In genomic region chr11:63855975-63856374, GRCh38 we compare ENCODE assay signal across 17 cellular contexts. TPM values are rescaled to one million over a fixed set of nuclear protein-coding genes. Genes with fewer than 3 reads are reported as not detected.
DNase-seq lines count a peak whose midpoint lies in the region; ATAC-seq, FAIRE-seq and TF ChIP-seq lines count a peak whose summit lies in the region.
"Had no signal": no experiment of that assay in that cellular context is flagged by ENCODE, and none has a peak within 500 bp of the region (broad histone marks: within the 10 kb centered on the region; RNA-seq: fewer than 3 reads in every experiment).

No MANE protein-coding gene starts in this region.

- no peak for FAIRE-seq in small intestine (lab: Jason Lieb, UNC)
- FAIRE-seq: colon, D721Med, endometrium had no signal

- no peaks in the 10 kb centered on the region for H3F3A ChIP-seq in Loucy (ENCODE audit: low read depth)

- H3K27ac ChIP-seq in CD8-positive, alpha-beta T cell (ENCODE audit: low read depth, low read length), result no peak overlapping the region
- peak overlapping the region; percentile 2 to 77 for H3K27ac ChIP-seq in small intestine (ENCODE audit: low read depth in 1 of 2, low read length in 1 of 2)

- WGBS in small intestine, 3 donors, result 5 to 40% (median 18%) methylated on average over 2 of the region's 2 CpGs

- DNase-seq in CD8-positive, alpha-beta T cell, result no peak
- peak in 1 of 3 experiments; percentile 23 for DNase-seq in effector memory CD8-positive, alpha-beta T cell
- peak; percentile 91 for DNase-seq in small intestine
- no peak for DNase-seq in activated effector memory CD4-positive, alpha-beta T cell treated with Interleukin-2 at 50 U/mL for 16 hours
- DNase-seq: activated naive CD4-positive, alpha-beta T cell treated with anti-CD3 and anti-CD28 coated beads, Interleukin-2, amount 10 ng/mL, durations not matched to agents 7 days and 5 days; hippocampal formation; kidney glomerular epithelial cell; NCI-H1105 treated with DMSO at 0.1 percent for 48 hours; NCI-H69; PC-3 had no signal

- peaks cover 63% of the 10 kb centered on the region for H3K79me2 ChIP-seq in Loucy (ENCODE audit: insufficient read depth, low read length)

- no peaks in the 10 kb centered on the region for H3K9me2 ChIP-seq in Loucy (replicated peaks; ENCODE audit: low read depth, low read length)

- POLR2A ChIA-PET in CD8-positive, alpha-beta T cell (lab: Charles Lee), result interaction anchor here (0.6 to 2.3 kb wide), 5 partner anchors 11 to 1033 kb away, joined by 3 to 10 read pairs (median 4); no protein-coding TSS in a partner anchor

- no peak overlapping the region for H2AFZ ChIP-seq in Loucy (ENCODE audit: low read length)

- H3K4me3 ChIP-seq in CD8-positive, alpha-beta T cell (ENCODE audit: low read depth, low read length), result no peak overlapping the region
- no peak overlapping the region for H3K4me3 ChIP-seq in Loucy (ENCODE audit: low read length, poor library complexity, severe bottlenecking)
- no peak overlapping the region for H3K4me3 ChIP-seq in small intestine (ENCODE audit: low read depth in 1 of 2, low read length in 2 of 2)

- no peak overlapping the region for H3K9ac ChIP-seq in Loucy (ENCODE audit: low read depth, low read length, poor library complexity, severe bottlenecking)

- intact Hi-C loops in CD8-positive, alpha-beta T cell (cut with DNase I, micrococcal nuclease), result no loop called here

- no peak overlapping the region for H3K4me3 Mint-ChIP-seq in CD8-positive, alpha-beta T cell
- peak overlapping the region; percentile 60 to 65 for H3K4me3 Mint-ChIP-seq in effector memory CD8-positive, alpha-beta T cell
- no peak overlapping the region for H3K4me3 Mint-ChIP-seq in stimulated activated memory B cell treated with anti-CD40 and anti-IgM and Interleukin-4, amounts not matched to agents 10 μg/mL and 1 μg/mL and 100 μg/mL, for 72 hours
- H3K4me3 Mint-ChIP-seq: activated naive CD4-positive, alpha-beta T cell treated with anti-CD3 and anti-CD28 coated beads, Interleukin-2, amount 10 ng/mL, durations not matched to agents 7 days and 5 days; neural crest cell had no signal

- H3K36me3 ChIP-seq in CD8-positive, alpha-beta T cell (ENCODE audit: insufficient read depth, low read length), result no peaks in the 10 kb centered on the region
- H3K36me3 ChIP-seq in Loucy (ENCODE audit: insufficient read depth, low read length) (peaks cover 7% of the 10 kb centered on the region; the same call in 1 of the 2 replicates), small intestine (ENCODE audit: control insufficient read depth in 2 of 2, insufficient read depth in 2 of 2, low read length in 2 of 2) (no peaks in the 10 kb centered on the region)

- no peaks in the 10 kb centered on the region for H3K9me3 Mint-ChIP-seq in CD8-positive, alpha-beta T cell
- H3K9me3 Mint-ChIP-seq in effector memory CD8-positive, alpha-beta T cell, result no peaks in the 10 kb centered on the region
- H3K9me3 Mint-ChIP-seq in stimulated activated memory B cell treated with anti-CD40 and anti-IgM and Interleukin-4, amounts not matched to agents 10 μg/mL and 1 μg/mL and 100 μg/mL, for 72 hours, result no peaks in the 10 kb centered on the region
- H3K9me3 Mint-ChIP-seq: activated naive CD4-positive, alpha-beta T cell treated with anti-CD3 and anti-CD28 coated beads, Interleukin-2, amount 10 ng/mL, durations not matched to agents 7 days and 5 days; neural crest cell had no signal

- CTCF ChIA-PET in CD8-positive, alpha-beta T cell (lab: Charles Lee), result interaction anchor here (0.6 to 1.5 kb wide), 5 partner anchors 16 to 201 kb away, joined by 3 to 5 read pairs (median 3); no protein-coding TSS in a partner anchor

- ATAC-seq in CD8-positive, alpha-beta T cell, result peak; percentile 44
- peak; percentile 81 for ATAC-seq in effector memory CD8-positive, alpha-beta T cell (replicated peaks)
- no peak for ATAC-seq in GM18868 (IDR thresholded peaks at IDR 0.05; ENCODE audit: unreplicated experiment)
- ATAC-seq in stimulated activated memory B cell treated with anti-CD40 and anti-IgM and Interleukin-4, amounts not matched to agents 10 μg/mL and 1 μg/mL and 100 μg/mL, for 72 hours, result no peak
- ATAC-seq: PC-3 had no signal

- peaks cover 21% of the 10 kb centered on the region for H3K4me1 ChIP-seq in CD8-positive, alpha-beta T cell (ENCODE audit: insufficient read depth, low read length)
- H3K4me1 ChIP-seq in Loucy (ENCODE audit: insufficient read depth, low read length, poor library complexity, severe bottlenecking) (peaks cover 18% of the 10 kb centered on the region), small intestine (ENCODE audit: control insufficient read depth in 2 of 2, insufficient read depth in 1 of 2, low read depth in 1 of 2, low read length in 1 of 2) (peaks cover 5 to 6% of the 10 kb centered on the region in 2 donors)

- TF ChIP-seq CTCF in CD8-positive, alpha-beta T cell (IDR thresholded peaks at IDR 0.05), result no peak
- no peak for TF ChIP-seq CTCF in Loucy (conservative IDR thresholded peaks at IDR 0.05; ENCODE audit: low read length)

- H3K36me3 Mint-ChIP-seq in CD8-positive, alpha-beta T cell, result peaks cover 36% of the 10 kb centered on the region
- H3K36me3 Mint-ChIP-seq in effector memory CD8-positive, alpha-beta T cell (ENCODE audit: insufficient read depth), result peaks cover 50% of the 10 kb centered on the region
- H3K36me3 Mint-ChIP-seq in stimulated activated memory B cell treated with anti-CD40 and anti-IgM and Interleukin-4, amounts not matched to agents 10 μg/mL and 1 μg/mL and 100 μg/mL, for 72 hours, result peaks cover 28% of the 10 kb centered on the region

- peak overlapping the region; percentile 24 for H3K4me2 ChIP-seq in Loucy (ENCODE audit: low read depth, low read length, poor library complexity, severe bottlenecking)

- H3K27me3 Mint-ChIP-seq in CD8-positive, alpha-beta T cell (ENCODE audit: low read depth), result no peaks in the 10 kb centered on the region
- H3K27me3 Mint-ChIP-seq in effector memory CD8-positive, alpha-beta T cell, result no peaks in the 10 kb centered on the region
- H3K27me3 Mint-ChIP-seq in stimulated activated memory B cell treated with anti-CD40 and anti-IgM and Interleukin-4, amounts not matched to agents 10 μg/mL and 1 μg/mL and 100 μg/mL, for 72 hours, result no peaks in the 10 kb centered on the region
- H3K27me3 Mint-ChIP-seq: activated naive CD4-positive, alpha-beta T cell treated with anti-CD3 and anti-CD28 coated beads, Interleukin-2, amount 10 ng/mL, durations not matched to agents 7 days and 5 days had no signal

- H3K4me1 Mint-ChIP-seq in CD8-positive, alpha-beta T cell (ENCODE audit: low read depth), result peaks cover 59% of the 10 kb centered on the region
- H3K4me1 Mint-ChIP-seq in effector memory CD8-positive, alpha-beta T cell (ENCODE audit: low read depth in 2 of 2), result peaks cover 31 to 42% of the 10 kb centered on the region in 2 donors
- H3K4me1 Mint-ChIP-seq in stimulated activated memory B cell treated with anti-CD40 and anti-IgM and Interleukin-4, amounts not matched to agents 10 μg/mL and 1 μg/mL and 100 μg/mL, for 72 hours, result peaks cover 47% of the 10 kb centered on the region

- no peaks in the 10 kb centered on the region for H3K27me3 ChIP-seq in CD8-positive, alpha-beta T cell (ENCODE audit: insufficient read depth, low read length)
- no peaks in the 10 kb centered on the region for H3K27me3 ChIP-seq in Loucy (ENCODE audit: insufficient read depth, low read length, poor library complexity, severe bottlenecking)
- H3K27me3 ChIP-seq in small intestine (ENCODE audit: control insufficient read depth in 2 of 2, insufficient read depth in 2 of 2, low read length in 2 of 2), result no peaks in the 10 kb centered on the region

- peaks cover 24% of the 10 kb centered on the region for H4K20me1 ChIP-seq in Loucy (ENCODE audit: insufficient read depth, low read length, poor library complexity, severe bottlenecking)

- peak overlapping the region; percentile 83 for H3K27ac Mint-ChIP-seq in CD8-positive, alpha-beta T cell
- H3K27ac Mint-ChIP-seq in effector memory CD8-positive, alpha-beta T cell, result peak overlapping the region in 1 of 2 donors; percentile 85
- H3K27ac Mint-ChIP-seq in stimulated activated memory B cell treated with anti-CD40 and anti-IgM and Interleukin-4, amounts not matched to agents 10 μg/mL and 1 μg/mL and 100 μg/mL, for 72 hours, result no peak overlapping the region
- H3K27ac Mint-ChIP-seq: activated naive CD4-positive, alpha-beta T cell treated with anti-CD3 and anti-CD28 coated beads, Interleukin-2, amount 10 ng/mL, durations not matched to agents 7 days and 5 days had no signal

- H3K9me3 ChIP-seq in CD8-positive, alpha-beta T cell (ENCODE audit: low read length), result no peaks in the 10 kb centered on the region
- H3K9me3 ChIP-seq in Loucy (ENCODE audit: insufficient read depth, low read depth, low read length) (no peaks in the 10 kb centered on the region), small intestine (ENCODE audit: control insufficient read depth, low read depth) (no peaks in the 10 kb centered on the region)

RNA-seq across cellular contexts. Expression of gene MARK2, which starts 17.1 kb away (rescaled TPM):
- total RNA-seq in CD8-positive, alpha-beta T cell, result 10 to 100 TPM; 16.9 to 19.1 TPM
- 10 to 100 TPM; 25.9 to 29.5 (median 26.6) TPM for polyA plus RNA-seq in small intestine

RNA-seq across cellular contexts. Expression of gene SPINDOC, which starts 42.7 kb away (rescaled TPM):
- total RNA-seq in CD8-positive, alpha-beta T cell, result 1 to 10 TPM; 4.0 to 4.1 TPM
- 1 to 10 TPM; 1.1 to 7.9 (median 3.0) TPM for polyA plus RNA-seq in small intestine

Comparison
In these comparisons a context has a peak if more than half of its experiments do, and no peak if none do; other contexts are left out.
1. ATAC-seq: peak in CD8-positive, alpha-beta T cell (single experiment) and effector memory CD8-positive, alpha-beta T cell (single experiment); none in GM18868 (single experiment) and stimulated activated memory B cell treated with anti-CD40 and anti-IgM and Interleukin-4, amounts not matched to agents 10 μg/mL and 1 μg/mL and 100 μg/mL, for 72 hours (single experiment).
2. H3K4me3 Mint-ChIP-seq: peak in effector memory CD8-positive, alpha-beta T cell (2 of 2); none in CD8-positive, alpha-beta T cell (single experiment) and stimulated activated memory B cell treated with anti-CD40 and anti-IgM and Interleukin-4, amounts not matched to agents 10 μg/mL and 1 μg/mL and 100 μg/mL, for 72 hours (single experiment).